Comparison of ENCODE assay signal across 14 cellular contexts in genomic region chr13:45143346-45143751, GRCh38. TPM values are rescaled to one million over a fixed set of nuclear protein-coding genes. Genes with fewer than 3 reads are reported as not detected.
A peak's percentile ranks its signal among the peaks of the same experiment; 100 is the strongest.
DNase-seq lines count a peak whose midpoint lies in the region; ATAC-seq and TF ChIP-seq lines count a peak whose summit lies in the region.
"Had no signal": no experiment of that assay in that cellular context is flagged by ENCODE, and none has a peak within 500 bp of the region (broad histone marks: within the 10 kb centered on the region; RNA-seq: fewer than 3 reads in every experiment).

No MANE protein-coding gene starts in this region.

- peak; percentile 46 for DNase-seq in COLO829 (ENCODE audit: low spot score)
- DNase-seq in RWPE2 (ENCODE audit: low spot score), result no peak
- DNase-seq in omental fat pad (ENCODE audit: low spot score), result no peak
- DNase-seq in OCI-LY7 (ENCODE audit: low spot score), result no peak
- no peak for DNase-seq in NCI-H2227 (lab: John Stamatoyannopoulos, UW; ENCODE audit: unreplicated experiment)
- DNase-seq in ACHN, result no peak
- DNase-seq in Karpas-422, result no peak
- DNase-seq: activated CD4-positive, alpha-beta memory T cell treated with anti-CD3 and anti-CD28 coated beads for 36 hours; HFFc6; KBM-7; NCI-H1930; stimulated activated CD8-positive, alpha-beta memory T cell treated with anti-CD3 and anti-CD28 coated beads, Interleukin-4, amount 100 ng/mL, for 48 hours had no signal

- no peaks in the 10 kb centered on the region for H3K9me2 ChIP-seq in OCI-LY7 (ENCODE audit: insufficient read depth, low read length)
- no peaks in the 10 kb centered on the region for H3K9me2 ChIP-seq in Karpas-422 (replicated peaks; ENCODE audit: insufficient read depth, low read length)

- H2AFZ ChIP-seq in OCI-LY7 (ENCODE audit: low read length) (no peak overlapping the region), Karpas-422 (ENCODE audit: low read length) (no peak overlapping the region)

- CTCF ChIA-PET in OCI-LY7 (lab: Charles Lee; ENCODE audit: unreplicated experiment), result no interaction called here

- H3K4me3 ChIP-seq in RWPE2 (ENCODE audit: severe bottlenecking) (no peak overlapping the region), OCI-LY7 (ENCODE audit: low read depth, low read length, poor library complexity, severe bottlenecking) (no peak overlapping the region), Karpas-422 (ENCODE audit: low read length) (no peak overlapping the region)

- H3K36me3 ChIP-seq in RWPE2 (ENCODE audit: low read depth) (peaks cover 20% of the 10 kb centered on the region), OCI-LY7 (ENCODE audit: insufficient read depth, low read length) (peaks cover 42% of the 10 kb centered on the region), Karpas-422 (ENCODE audit: insufficient read depth, low read length) (peaks cover 23% of the 10 kb centered on the region; the same call in 1 of the 2 replicates)

- ATAC-seq in RWPE2 (ENCODE audit: low read depth) (peak; percentile 48), esophagus mucosa (peak; percentile 37), omental fat pad (ENCODE audit: low FRiP score) (peak; percentile 63)

- BruUV-seq in OCI-LY7 (replicated peaks; lab: Mats Ljungman, UMichigan), result no TSS peak

- in situ Hi-C loops in ACHN (cut with HindIII; ENCODE audit: low pct_ligation_motif_present, low pct_unique_long_range_greater_than_20kb, low sequenced_read_pairs), result no loop called here

- no peaks in the 10 kb centered on the region for H4K20me1 ChIP-seq in OCI-LY7 (ENCODE audit: insufficient read depth, low read length)
- no peaks in the 10 kb centered on the region for H4K20me1 ChIP-seq in Karpas-422 (ENCODE audit: insufficient read depth, low read depth, low read length)

- intact Hi-C loops in OCI-LY7 (cut with micrococcal nuclease; ENCODE audit: unreplicated experiment), result no loop called here

- TF ChIP-seq CTCF in RWPE2 (IDR thresholded peaks at IDR 0.05; ENCODE audit: poor library complexity, severe bottlenecking) (no peak), omental fat pad (IDR thresholded peaks at IDR 0.05) (no peak), OCI-LY7 (conservative IDR thresholded peaks at IDR 0.05; ENCODE audit: low read length) (no peak)

- H3K4me1 ChIP-seq in RWPE2 (ENCODE audit: insufficient read depth, poor library complexity, severe bottlenecking), result peaks cover 23% of the 10 kb centered on the region
- no peaks in the 10 kb centered on the region for H3K4me1 ChIP-seq in OCI-LY7 (ENCODE audit: insufficient read depth, low read length, poor library complexity, severe bottlenecking)
- H3K4me1 ChIP-seq in Karpas-422 (ENCODE audit: low read length), result peaks cover 2% of the 10 kb centered on the region; the same call in 1 of the 2 replicates

- H3K27me3 ChIP-seq in RWPE2 (ENCODE audit: insufficient read depth, poor library complexity, severe bottlenecking) (no peaks in the 10 kb centered on the region), Karpas-422 (ENCODE audit: low read length) (no peaks in the 10 kb centered on the region)

- H3K27ac ChIP-seq in RWPE2 (ENCODE audit: poor library complexity, severe bottlenecking) (peak overlapping the region; percentile 80), OCI-LY7 (ENCODE audit: low read depth, low read length, poor library complexity, severe bottlenecking) (no peak overlapping the region), Karpas-422 (ENCODE audit: low read length) (no peak overlapping the region)

- H3K4me2 ChIP-seq in OCI-LY7 (ENCODE audit: low read length) (no peak overlapping the region), Karpas-422 (ENCODE audit: low read depth, low read length, poor library complexity, severe bottlenecking) (no peak overlapping the region)

- H3K9ac ChIP-seq in Karpas-422 (ENCODE audit: low read length), result no peak overlapping the region

- H3K79me2 ChIP-seq in OCI-LY7 (ENCODE audit: insufficient read depth, low read depth, low read length) (peaks cover 8% of the 10 kb centered on the region; the same call in 1 of the 2 replicates), Karpas-422 (ENCODE audit: low read length) (peaks cover 99% of the 10 kb centered on the region)

- H3K9me3 ChIP-seq in RWPE2 (ENCODE audit: severe bottlenecking) (no peaks in the 10 kb centered on the region), OCI-LY7 (ENCODE audit: low read length) (no peaks in the 10 kb centered on the region), Karpas-422 (ENCODE audit: low read length) (no peaks in the 10 kb centered on the region)

- POLR2A ChIA-PET in OCI-LY7 (lab: Charles Lee), result interaction anchor here (0.5 to 1.7 kb wide), 4 partner anchors 17 to 85 kb away, joined by 3 to 4 read pairs (median 4); no protein-coding TSS in a partner anchor

RNA-seq across cellular contexts. Expression of gene GTF2F2, which starts 23.0 kb away (rescaled TPM):
- total RNA-seq in esophagus mucosa (13.2 TPM), omental fat pad (10 to 100 TPM; 12.1 to 18.1 (median 14.8) TPM), OCI-LY7 (2022) (22.5 and 25.1 TPM in 2 replicates)
- 20.1 and 28.0 TPM in 2 replicates for total RNA-seq in OCI-LY7 (2014; rRNA removed; shearing (Covaris generic))
- total RNA-seq in Karpas-422 (2014; rRNA removed; shearing (Covaris generic); ENCODE audit: low replicate concordance), result 29.3 and 31.7 TPM in 2 replicates

RNA-seq across cellular contexts. Expression of gene KCTD4, which starts 57.5 kb away (rescaled TPM):
- total RNA-seq in esophagus mucosa (not detected), omental fat pad (not detected), OCI-LY7 (2022) (not detected in 2 replicates)
- total RNA-seq in OCI-LY7 (2014; rRNA removed; shearing (Covaris generic)), result not detected in 2 replicates
- total RNA-seq in Karpas-422 (2014; rRNA removed; shearing (Covaris generic); ENCODE audit: low replicate concordance), result not detected in 2 replicates
- total RNA-seq: activated CD4-positive, alpha-beta memory T cell treated with anti-CD3 and anti-CD28 coated beads for 36 hours; T-helper 2 cell treated with Interferon-gamma antibody and Interleukin-4, amounts not matched to agents 100 ng/mL and 5 ng/mL, for 36 hours had no signal
